In genomic region chrX:10725071-10725470, GRCh38 we compare ENCODE assay signal across 11 cellular contexts.
A peak's percentile ranks its signal among the peaks of the same experiment; 100 is the strongest.
DNase-seq lines count a peak whose midpoint lies in the region; ATAC-seq, FAIRE-seq and TF ChIP-seq lines count a peak whose summit lies in the region.
"Had no signal": no experiment of that assay in that cellular context is flagged by ENCODE, and none has a peak within 500 bp of the region (broad histone marks: within the 10 kb centered on the region; RNA-seq: fewer than 3 reads in every experiment).

No MANE protein-coding gene starts in this region.

- no peaks in the 10 kb centered on the region for H3K4me1 Mint-ChIP-seq in glutamatergic neuron (ENCODE audit: low read depth, unreplicated experiment)
- H3K4me1 Mint-ChIP-seq: activated CD4-positive, alpha-beta T cell treated with anti-CD3 and anti-CD28 coated beads, Interleukin-2, amount 10 ng/mL, durations not matched to agents 7 days and 5 days had no signal

- ATAC-seq in GM19351 (IDR thresholded peaks at IDR 0.05; ENCODE audit: unreplicated experiment) (peak; percentile 73), HG03460 (IDR thresholded peaks at IDR 0.05; ENCODE audit: unreplicated experiment) (no peak)
- ATAC-seq in activated naive CD4-positive, alpha-beta T cell treated with anti-CD3 and anti-CD28 coated beads, Interleukin-2, amount 50 U/mL, for 72 hours: no peak

- no peaks in the 10 kb centered on the region for H3K9me3 Mint-ChIP-seq in glutamatergic neuron (ENCODE audit: unreplicated experiment)
- no peaks in the 10 kb centered on the region for H3K9me3 Mint-ChIP-seq in activated naive CD4-positive, alpha-beta T cell treated with anti-CD3 and anti-CD28 coated beads, Interleukin-2, amount 50 U/mL, for 72 hours
- H3K9me3 Mint-ChIP-seq: activated CD4-positive, alpha-beta T cell treated with anti-CD3 and anti-CD28 coated beads, Interleukin-2, amount 10 ng/mL, durations not matched to agents 7 days and 5 days had no signal

- FAIRE-seq in D721Med (lab: Jason Lieb, UNC) (no peak), RCC 7860 (lab: Jason Lieb, UNC) (peak; percentile 63)

- H3K27ac Mint-ChIP-seq in glutamatergic neuron (ENCODE audit: unreplicated experiment): no peak overlapping the region
- H3K27ac Mint-ChIP-seq in activated naive CD4-positive, alpha-beta T cell treated with anti-CD3 and anti-CD28 coated beads, Interleukin-2, amount 50 U/mL, for 72 hours: no peak overlapping the region
- H3K27ac Mint-ChIP-seq: activated CD4-positive, alpha-beta T cell treated with anti-CD3 and anti-CD28 coated beads, Interleukin-2, amount 10 ng/mL, durations not matched to agents 7 days and 5 days had no signal

- no peak overlapping the region for H3K4me3 Mint-ChIP-seq in glutamatergic neuron (ENCODE audit: unreplicated experiment)
- H3K4me3 Mint-ChIP-seq: activated CD4-positive, alpha-beta T cell treated with anti-CD3 and anti-CD28 coated beads, Interleukin-2, amount 10 ng/mL, durations not matched to agents 7 days and 5 days had no signal

- no peaks in the 10 kb centered on the region for H3K36me3 Mint-ChIP-seq in glutamatergic neuron (ENCODE audit: unreplicated experiment)
- H3K36me3 Mint-ChIP-seq in activated naive CD4-positive, alpha-beta T cell treated with anti-CD3 and anti-CD28 coated beads, Interleukin-2, amount 50 U/mL, for 72 hours: no peaks in the 10 kb centered on the region

- TF ChIP-seq CTCF in D721Med (IDR thresholded peaks at IDR 0.05; ENCODE audit: insufficient read depth, missing control alignments) (peak; percentile 36), glutamatergic neuron (IDR thresholded peaks at IDR 0.05; ENCODE audit: partially characterized antibody, unreplicated experiment) (peak; percentile 65)

- no peak for DNase-seq in D721Med (ENCODE audit: insufficient read length, low spot score)
- no peak for DNase-seq in RCC 7860 (ENCODE audit: low spot score)
- no peak for DNase-seq in glutamatergic neuron
- DNase-seq in NCI-H187 treated with DMSO at 0.1 percent for 48 hours (lab: John Stamatoyannopoulos, UW): no peak
- DNase-seq in retina: no peak
- no peak for DNase-seq in activated naive CD4-positive, alpha-beta T cell treated with anti-CD3 and anti-CD28 coated beads, Interleukin-2, amount 50 U/mL, for 72 hours (ENCODE audit: low spot score in 2 of 2)
- DNase-seq: activated CD4-positive, alpha-beta T cell treated with anti-CD3 and anti-CD28 coated beads, Interleukin-2, amount 10 ng/mL, durations not matched to agents 7 days and 5 days; midbrain; NCI-H446 treated with DMSO at 0.1 percent for 48 hours had no signal

- H3K27me3 Mint-ChIP-seq in glutamatergic neuron (ENCODE audit: unreplicated experiment): no peaks in the 10 kb centered on the region
- H3K27me3 Mint-ChIP-seq: activated CD4-positive, alpha-beta T cell treated with anti-CD3 and anti-CD28 coated beads, Interleukin-2, amount 10 ng/mL, durations not matched to agents 7 days and 5 days had no signal
